Comparison of ENCODE assay signal across 10 cellular contexts in the genomic region with DNA sequence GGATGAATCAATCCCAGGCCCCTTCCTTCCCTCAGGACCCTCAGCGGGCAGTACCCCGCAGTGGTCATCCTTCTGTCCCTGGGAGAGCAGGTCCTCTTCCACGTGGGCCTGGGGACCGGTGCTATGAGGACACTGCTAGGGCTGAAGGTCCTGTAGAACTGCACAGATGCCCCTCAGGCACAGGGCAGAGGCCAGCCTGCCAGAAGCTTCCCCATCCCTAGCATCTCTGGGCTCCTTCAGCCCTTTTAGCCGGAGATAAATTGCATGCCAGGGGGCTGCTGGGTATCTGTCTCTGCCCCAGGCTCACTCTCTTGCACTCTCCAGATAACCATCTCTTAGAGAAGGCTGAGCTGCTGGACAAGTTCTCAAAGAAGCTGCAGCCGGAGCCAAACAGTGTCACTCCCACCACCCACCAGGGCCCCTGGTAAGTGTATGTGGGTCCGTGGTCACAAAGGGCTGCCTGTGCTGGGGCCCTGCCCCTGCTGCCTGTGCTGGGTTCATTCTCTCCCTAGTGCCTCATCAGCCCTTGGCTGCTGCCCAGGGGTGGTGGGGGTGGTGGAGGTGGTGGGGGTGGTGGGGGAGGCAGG. TPM values are rescaled to one million over a fixed set of nuclear protein-coding genes. Genes with fewer than 3 reads are reported as not detected.
DNase-seq lines count a peak whose midpoint lies in the region; ATAC-seq, FAIRE-seq and TF ChIP-seq lines count a peak whose summit lies in the region.
"Had no signal": no experiment of that assay in that cellular context is flagged by ENCODE, and none has a peak within 500 bp of the region (broad histone marks: within the 10 kb centered on the region; RNA-seq: fewer than 3 reads in every experiment).

No MANE protein-coding gene starts in this region.

- no peak overlapping the region for H4K91ac ChIP-seq in trophoblast cell (ENCODE audit: low read depth, low read length)

- H3K4me1 Mint-ChIP-seq in activated naive CD8-positive, alpha-beta T cell treated with anti-CD3 and anti-CD28 coated beads for 36 hours: peaks cover 26% of the 10 kb centered on the region

- CTCF ChIA-PET in HepG2 (lab: Yijun Ruan, JAX; ENCODE audit: low intra/inter-chr PET ratio, low total read pairs): no interaction called here

- peak overlapping the region; percentile 51 for H3K9ac ChIP-seq in trophoblast cell (ENCODE audit: low read length)
- H3K9ac ChIP-seq in HepG2 (ENCODE audit: insufficient read depth, low read depth, low read length): no peak overlapping the region

- H3K23ac ChIP-seq in trophoblast cell (ENCODE audit: low read length): no peak overlapping the region

- H2AK5ac ChIP-seq in trophoblast cell (ENCODE audit: low read length): peak overlapping the region; percentile 29

- H3K27ac ChIP-seq in trophoblast cell (ENCODE audit: low read depth, low read length): peak overlapping the region; percentile 37
- no peak overlapping the region for H3K27ac ChIP-seq in HepG2 (ENCODE audit: extremely low read length, insufficient read depth, low read length)
- H3K27ac ChIP-seq in uterus: peak overlapping the region in 1 of 2 donors; percentile 20
- H3K27ac ChIP-seq: pancreas had no signal

- intact Hi-C loops in HepG2 (cut with micrococcal nuclease; ENCODE audit: unreplicated experiment): no loop called here
- intact Hi-C loops in uterus (cut with DNase I; ENCODE audit: low total_unique reads): no loop called here

- in situ Hi-C loops in HepG2 (cut with HindIII; ENCODE audit: extremely low pct_ligation_motif_present, low pct_unique_long_range_greater_than_20kb): no loop called here

- TF ChIP-seq CTCF in HepG2 (CRISPR knock-in tag; IDR thresholded peaks at IDR 0.05): no peak
- no peak for TF ChIP-seq CTCF in uterus (IDR thresholded peaks at IDR 0.05)

- no peak overlapping the region for H4K8ac ChIP-seq in trophoblast cell (ENCODE audit: low read depth, low read length)

- no peak overlapping the region for H3K18ac ChIP-seq in trophoblast cell (ENCODE audit: low read length)

- TF ChIP-seq POLR2A in HepG2 (IDR thresholded peaks at IDR 0.05; ENCODE audit: insufficient read depth in 1 of 2, low read depth in 2 of 2, low read length in 2 of 2) (no peak), uterus (IDR thresholded peaks at IDR 0.05) (no peak)

- H3K9me3 Mint-ChIP-seq in activated naive CD8-positive, alpha-beta T cell treated with anti-CD3 and anti-CD28 coated beads for 36 hours: no peaks in the 10 kb centered on the region

- TF ChIP-seq RAD21 in HepG2 (CRISPR knock-in tag; IDR thresholded peaks at IDR 0.05): no peak

- H3K79me2 ChIP-seq in trophoblast cell (ENCODE audit: control insufficient read depth, insufficient read depth, low read length, poor library complexity) (peaks cover 4% of the 10 kb centered on the region), HepG2 (ENCODE audit: insufficient read depth, low read length) (peaks cover 20% of the 10 kb centered on the region)

- no peak overlapping the region for H3K4ac ChIP-seq in trophoblast cell (ENCODE audit: low read depth, low read length)

- no peak overlapping the region for H2AFZ ChIP-seq in trophoblast cell (ENCODE audit: insufficient read depth, low read length, poor library complexity)
- H2AFZ ChIP-seq in HepG2 (ENCODE audit: low read length): no peak overlapping the region

- H3K4me3 Mint-ChIP-seq in activated naive CD8-positive, alpha-beta T cell treated with anti-CD3 and anti-CD28 coated beads for 36 hours: peak overlapping the region; percentile 99

- peaks cover 10% of the 10 kb centered on the region for H3K79me1 ChIP-seq in trophoblast cell (ENCODE audit: low read length)

- no peak overlapping the region for H3K14ac ChIP-seq in trophoblast cell (ENCODE audit: low read length)

- no peak for ATAC-seq in HepG2

- peaks cover 25 to 34% of the 10 kb centered on the region in 2 experiments for H3K4me1 ChIP-seq in trophoblast cell (ENCODE audit: control insufficient read depth in 1 of 2, insufficient read depth in 2 of 2, low read length in 2 of 2)
- H3K4me1 ChIP-seq in HepG2 (ENCODE audit: insufficient read depth, low read length): peaks cover 42% of the 10 kb centered on the region
- peaks cover 3 to 23% of the 10 kb centered on the region in 2 donors for H3K4me1 ChIP-seq in uterus

- H2BK5ac ChIP-seq in trophoblast cell (ENCODE audit: low read depth, low read length, poor library complexity): no peak overlapping the region

- no peak overlapping the region for H4K12ac ChIP-seq in trophoblast cell (ENCODE audit: low read depth, low read length)

- no peak overlapping the region for H2BK12ac ChIP-seq in trophoblast cell (ENCODE audit: low read length)

- peaks cover 42% of the 10 kb centered on the region for H3K36me3 Mint-ChIP-seq in activated naive CD8-positive, alpha-beta T cell treated with anti-CD3 and anti-CD28 coated beads for 36 hours

- DNase-seq in GF-D8 (lab: John Stamatoyannopoulos, UW) (peak; percentile 36), M059J (ENCODE audit: low read depth) (peak; percentile 17), trophoblast cell (peak; percentile 67 to 70), HepG2 (ENCODE audit: low spot score) (no peak), HK-2 (ENCODE audit: unreplicated experiment) (no peak), uterus (no peak)
- DNase-seq in activated naive CD8-positive, alpha-beta T cell treated with anti-CD3 and anti-CD28 coated beads for 36 hours: no peak
- DNase-seq: NCI-H510A, pancreas had no signal

- H3K27me3 ChIP-seq in trophoblast cell (ENCODE audit: insufficient read depth, low read length) (no peaks in the 10 kb centered on the region), HepG2 (ENCODE audit: control insufficient read depth in 1 of 2, insufficient read depth in 2 of 2, low read length in 2 of 2) (no peaks in the 10 kb centered on the region; a peak in 1 of 5 replicates), uterus (no peaks in the 10 kb centered on the region)
- H3K27me3 ChIP-seq: pancreas had no signal

- TF ChIP-seq EP300 in HepG2 (IDR thresholded peaks at IDR 0.05; ENCODE audit: low read depth in 2 of 2, low read length in 2 of 2) (no peak), HepG2 (CRISPR knock-in tag; IDR thresholded peaks at IDR 0.05; ENCODE audit: borderline replicate concordance) (no peak)

- WGBS in trophoblast cell (ENCODE audit: extremely low coverage, insufficient coverage, insufficient read length): no CpG with 5 or more reads among the region's 7 CpGs
- 84% methylated on average over 5 of the region's 7 CpGs for WGBS in HepG2 (ENCODE audit: low lambda C conversion rate)

- FAIRE-seq in HepG2 (lab: Jason Lieb, UNC): no peak
- FAIRE-seq: G401.6, pancreas had no signal

- BruUV-seq in HepG2 (replicated peaks; lab: Mats Ljungman, UMichigan): no TSS peak

- POLR2A ChIA-PET in HepG2 (lab: Yijun Ruan, JAX): interaction anchor here (1.5 kb wide), 1 partner anchor 12 kb away, joined by 3 read pairs; no protein-coding TSS in a partner anchor

- no peaks in the 10 kb centered on the region for H4K20me1 ChIP-seq in HepG2 (ENCODE audit: insufficient read depth, low read length)

- H3K27ac Mint-ChIP-seq in activated naive CD8-positive, alpha-beta T cell treated with anti-CD3 and anti-CD28 coated beads for 36 hours: peak overlapping the region; percentile 99

- H3K36me3 ChIP-seq in trophoblast cell (ENCODE audit: control insufficient read depth in 1 of 2, insufficient read depth in 2 of 2, low read length in 2 of 2): no peaks in the 10 kb centered on the region
- H3K36me3 ChIP-seq in HepG2 (replicated peaks in 1 of 2; ENCODE audit: control insufficient read depth in 1 of 2, insufficient read depth in 2 of 2, low read length in 2 of 2): peaks cover 0 to 2% of the 10 kb centered on the region in 2 experiments; a peak in 2 of 5 replicates
- no peaks in the 10 kb centered on the region for H3K36me3 ChIP-seq in uterus
- H3K36me3 ChIP-seq: pancreas had no signal

- no peaks in the 10 kb centered on the region for H3K27me3 Mint-ChIP-seq in activated naive CD8-positive, alpha-beta T cell treated with anti-CD3 and anti-CD28 coated beads for 36 hours

- no peak overlapping the region for H2BK120ac ChIP-seq in trophoblast cell (ENCODE audit: insufficient read depth, low read length, poor library complexity)

- H3K9me3 ChIP-seq in trophoblast cell (ENCODE audit: insufficient read depth, low read depth, low read length) (no peaks in the 10 kb centered on the region), HepG2 (ENCODE audit: low read length) (no peaks in the 10 kb centered on the region), uterus (no peaks in the 10 kb centered on the region)
- H3K9me3 ChIP-seq: pancreas had no signal

- no peak overlapping the region for H3K4me2 ChIP-seq in trophoblast cell (ENCODE audit: low read length)
- no peak overlapping the region for H3K4me2 ChIP-seq in HepG2 (ENCODE audit: low read depth, low read length)

- no peak overlapping the region for H3K4me3 ChIP-seq in trophoblast cell (ENCODE audit: low read depth, low read length)
- no peak overlapping the region for H3K4me3 ChIP-seq in HepG2 (replicated peaks in 1 of 3; ENCODE audit: insufficient read depth in 1 of 3, low read depth in 2 of 3, low read length in 3 of 3)
- H3K4me3 ChIP-seq in uterus: no peak overlapping the region

RNA-seq across cellular contexts. Expression of a gene that starts 2.3 kb away (rescaled TPM):
- 2.1 and 3.5 TPM in 2 replicates for total RNA-seq in M059J (2014; rRNA removed; shearing (Covaris generic))
- total RNA-seq in activated naive CD8-positive, alpha-beta T cell treated with anti-CD3 and anti-CD28 coated beads for 36 hours: 10 to 100 TPM; 41.2 to 45.7 TPM
- 7.4 and 8.0 TPM in 2 replicates for polyA plus RNA-seq in trophoblast cell (2013)
- 0.79 and 6.2 TPM in 2 replicates for total RNA-seq in HepG2 (2016; rRNA removed; fragmentation: Illumina TruSeq; extraction: Trizol)
- 0.71 and 1.1 TPM in 2 replicates for total RNA-seq in HepG2 (2016; cell fraction: cytosol; rRNA removed; fragmentation: Illumina TruSeq; extraction: Trizol; ENCODE audit: low read depth)
- 0.88 and 6.5 TPM in 2 replicates for total RNA-seq in HepG2 (2016; cell fraction: insoluble cytoplasmic fraction; rRNA removed; fragmentation: Illumina TruSeq; extraction: Trizol)
- 0.93 and 2.4 TPM in 2 replicates for total RNA-seq in HepG2 (2016; cell fraction: membrane; rRNA removed; fragmentation: Illumina TruSeq; extraction: Trizol)
- total RNA-seq in HepG2 (2016; cell fraction: nucleus; rRNA removed; fragmentation: Illumina TruSeq; extraction: Trizol): 11.6 and 12.0 TPM in 2 replicates
- 14.8 and 19.3 TPM in 2 replicates for polyA plus RNA-seq in HepG2 (2011; rRNA removed)
- polyA plus RNA-seq in HepG2 (2011; cell fraction: cytosol; rRNA removed): 2.1 and 3.0 TPM in 2 replicates
- polyA plus RNA-seq in HepG2 (2011; cell fraction: nucleus; rRNA removed): 251 and 263 TPM in 2 replicates
- polyA plus RNA-seq in HepG2 (2012): 8.2 and 9.1 TPM in 2 replicates
- polyA plus RNA-seq in HepG2 (2016; cell fraction: cytosol; fragmentation: Illumina TruSeq; extraction: Trizol; ENCODE audit: low read depth): 0.28 and 0.58 TPM in 2 replicates
- polyA plus RNA-seq in HepG2 (2016; cell fraction: insoluble cytoplasmic fraction; fragmentation: Illumina TruSeq; extraction: Trizol; ENCODE audit: low read depth): 0.75 and 1.2 TPM in 2 replicates
- 0.56 and 0.72 TPM in 2 replicates for polyA plus RNA-seq in HepG2 (2016; cell fraction: membrane; fragmentation: Illumina TruSeq; extraction: Trizol; ENCODE audit: low read depth)
- polyA plus RNA-seq in HepG2 (2016; cell fraction: nucleus; fragmentation: Illumina TruSeq; extraction: Trizol; ENCODE audit: insufficient read depth, low read depth): 31.9 and 32.0 TPM in 2 replicates
- polyA minus RNA-seq in HepG2 (2011; rRNA and poly(A)+ RNA removed; ENCODE audit: low replicate concordance): 9.4 and 19.0 TPM in 2 replicates
- 0.69 and 0.97 TPM in 2 replicates for polyA minus RNA-seq in HepG2 (2011; cell fraction: cytosol; rRNA and poly(A)+ RNA removed)
- polyA minus RNA-seq in HepG2 (2011; cell fraction: nucleus; rRNA and poly(A)+ RNA removed): 25.1 and 27.8 TPM in 2 replicates
- 10 to 100 TPM; 20.7 to 57.6 (median 32.3) TPM for total RNA-seq in uterus

RNA-seq across cellular contexts. Expression of a gene that starts 22.6 kb away (rescaled TPM):
- 17.7 and 28.7 TPM in 2 replicates for total RNA-seq in M059J (2014; rRNA removed; shearing (Covaris generic))
- 1 to 10 TPM; 6.2 to 6.4 TPM for total RNA-seq in activated naive CD8-positive, alpha-beta T cell treated with anti-CD3 and anti-CD28 coated beads for 36 hours
- polyA plus RNA-seq in trophoblast cell (2013): 143 and 154 TPM in 2 replicates
- 248 and 341 TPM in 2 replicates for total RNA-seq in HepG2 (2016; rRNA removed; fragmentation: Illumina TruSeq; extraction: Trizol)
- total RNA-seq in HepG2 (2016; cell fraction: cytosol; rRNA removed; fragmentation: Illumina TruSeq; extraction: Trizol; ENCODE audit: low read depth): 1,658 and 1,675 TPM in 2 replicates
- total RNA-seq in HepG2 (2016; cell fraction: insoluble cytoplasmic fraction; rRNA removed; fragmentation: Illumina TruSeq; extraction: Trizol): 231 and 367 TPM in 2 replicates
- 1,130 and 1,245 TPM in 2 replicates for total RNA-seq in HepG2 (2016; cell fraction: membrane; rRNA removed; fragmentation: Illumina TruSeq; extraction: Trizol)
- 138 and 147 TPM in 2 replicates for total RNA-seq in HepG2 (2016; cell fraction: nucleus; rRNA removed; fragmentation: Illumina TruSeq; extraction: Trizol)
- 260 and 311 TPM in 2 replicates for polyA plus RNA-seq in HepG2 (2011; rRNA removed)
- polyA plus RNA-seq in HepG2 (2011; cell fraction: cytosol; rRNA removed): 248 and 317 TPM in 2 replicates
- 146 and 149 TPM in 2 replicates for polyA plus RNA-seq in HepG2 (2011; cell fraction: nucleus; rRNA removed)
- polyA plus RNA-seq in HepG2 (2012): 146 and 179 TPM in 2 replicates
- 2,121 and 2,355 TPM in 2 replicates for polyA plus RNA-seq in HepG2 (2016; cell fraction: cytosol; fragmentation: Illumina TruSeq; extraction: Trizol; ENCODE audit: low read depth)
- 324 and 400 TPM in 2 replicates for polyA plus RNA-seq in HepG2 (2016; cell fraction: insoluble cytoplasmic fraction; fragmentation: Illumina TruSeq; extraction: Trizol; ENCODE audit: low read depth)
- polyA plus RNA-seq in HepG2 (2016; cell fraction: membrane; fragmentation: Illumina TruSeq; extraction: Trizol; ENCODE audit: low read depth): 1,491 and 1,549 TPM in 2 replicates
- 357 and 378 TPM in 2 replicates for polyA plus RNA-seq in HepG2 (2016; cell fraction: nucleus; fragmentation: Illumina TruSeq; extraction: Trizol; ENCODE audit: insufficient read depth, low read depth)
- polyA minus RNA-seq in HepG2 (2011; rRNA and poly(A)+ RNA removed; ENCODE audit: low replicate concordance): 15.4 and 222 TPM in 2 replicates
- polyA minus RNA-seq in HepG2 (2011; cell fraction: cytosol; rRNA and poly(A)+ RNA removed): 77.0 and 88.8 TPM in 2 replicates
- 41.4 and 44.8 TPM in 2 replicates for polyA minus RNA-seq in HepG2 (2011; cell fraction: nucleus; rRNA and poly(A)+ RNA removed)
- 10 to 100 TPM; 19.1 to 85.3 (median 53.0) TPM for total RNA-seq in uterus

Comparison
In these comparisons a context has a peak if more than half of its experiments do, and no peak if none do; other contexts are left out.
1. DNase-seq: peak in GF-D8 (single experiment), M059J (single experiment) and trophoblast cell (2 of 2); none in activated naive CD8-positive, alpha-beta T cell treated with anti-CD3 and anti-CD28 coated beads for 36 hours (single experiment), HepG2 (single experiment), HK-2 (single experiment) and uterus (0 of 2).